In the genomic region with DNA sequence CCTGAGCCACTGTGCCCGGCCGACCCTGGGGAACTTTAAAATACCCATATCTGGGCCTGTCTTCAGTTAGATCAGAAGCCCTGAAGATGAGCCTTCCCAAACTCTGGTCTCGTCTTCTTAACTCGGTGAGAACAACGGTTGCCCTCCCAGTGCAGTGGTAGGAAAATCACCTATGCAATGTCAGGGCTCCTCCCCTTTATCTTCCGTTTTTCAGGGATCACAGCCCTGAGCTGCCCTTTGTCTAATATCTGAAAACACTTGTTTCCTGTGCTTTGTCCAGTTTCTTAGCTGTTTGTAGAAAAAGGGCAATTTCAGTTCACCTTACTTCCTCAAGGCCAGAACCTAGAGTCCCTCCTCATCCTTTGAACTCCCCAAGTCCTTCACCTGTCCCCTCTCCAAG, we compare ENCODE assay signal across 15 cellular contexts. TPM values are rescaled to one million over a fixed set of nuclear protein-coding genes. Genes with fewer than 3 reads are reported as not detected.
DNase-seq lines count a peak whose midpoint lies in the region; ATAC-seq, FAIRE-seq and TF ChIP-seq lines count a peak whose summit lies in the region.
"Had no signal": no experiment of that assay in that cellular context is flagged by ENCODE, and none has a peak within 500 bp of the region (broad histone marks: within the 10 kb centered on the region; RNA-seq: fewer than 3 reads in every experiment).

No MANE protein-coding gene starts in this region.

- no peak overlapping the region for H3K27ac ChIP-seq in HepG2 (ENCODE audit: extremely low read length, insufficient read depth, low read length)
- no peak overlapping the region for H3K27ac ChIP-seq in right lobe of liver
- H3K27ac ChIP-seq in Peyer's patch, result peak overlapping the region; percentile 48 to 83 (median 75)
- H3K27ac ChIP-seq: PC-9 had no signal

- peak overlapping the region; percentile 71 for H3K4me3 Mint-ChIP-seq in dendritic cell treated with granulocyte-macrophage colony-stimulating factor and Interleukin-4, amounts not matched to agents 40 ng/mL and 50 ng/mL, for 4 days
- H3K4me3 Mint-ChIP-seq in stimulated activated naive CD8-positive, alpha-beta T cell treated with anti-CD3 and anti-CD28 coated beads, Interleukin-15, amount 100 ng/mL, for 72 hours, result peak overlapping the region; percentile 80 to 85
- H3K4me3 Mint-ChIP-seq: H9 had no signal

- FAIRE-seq in HepG2 (lab: Jason Lieb, UNC), result no peak
- FAIRE-seq: HTR-8/SVneo had no signal

- TF ChIP-seq EP300 in HepG2 (IDR thresholded peaks at IDR 0.05; ENCODE audit: low read depth in 2 of 2, low read length in 2 of 2), result no peak
- no peak for TF ChIP-seq EP300 in HepG2 (CRISPR knock-in tag; IDR thresholded peaks at IDR 0.05; ENCODE audit: borderline replicate concordance)

- in situ Hi-C loops in HepG2 (cut with HindIII; ENCODE audit: extremely low pct_ligation_motif_present, low pct_unique_long_range_greater_than_20kb), result no loop called here

- no peaks in the 10 kb centered on the region for H3K9me3 Mint-ChIP-seq in dendritic cell treated with granulocyte-macrophage colony-stimulating factor and Interleukin-4, amounts not matched to agents 40 ng/mL and 50 ng/mL, for 4 days
- H3K9me3 Mint-ChIP-seq in stimulated activated naive CD8-positive, alpha-beta T cell treated with anti-CD3 and anti-CD28 coated beads, Interleukin-15, amount 100 ng/mL, for 72 hours, result no peaks in the 10 kb centered on the region
- H3K9me3 Mint-ChIP-seq: H9 had no signal

- TF ChIP-seq RAD21 in HepG2 (CRISPR knock-in tag; IDR thresholded peaks at IDR 0.05), result no peak

- peaks cover 27% of the 10 kb centered on the region for H3K36me3 Mint-ChIP-seq in dendritic cell treated with granulocyte-macrophage colony-stimulating factor and Interleukin-4, amounts not matched to agents 40 ng/mL and 50 ng/mL, for 4 days (ENCODE audit: low read depth)

- H3K4me1 ChIP-seq in HepG2 (ENCODE audit: insufficient read depth, low read length) (peaks cover 43% of the 10 kb centered on the region), right lobe of liver (no peaks in the 10 kb centered on the region), Peyer's patch (peaks cover 0 to 8% (median 3%) of the 10 kb centered on the region in 4 donors)

- TF ChIP-seq CTCF in HepG2 (CRISPR knock-in tag; IDR thresholded peaks at IDR 0.05) (no peak), right lobe of liver (IDR thresholded peaks at IDR 0.05) (no peak), Peyer's patch (IDR thresholded peaks at IDR 0.05) (no peak)

- H3K36me3 ChIP-seq in HepG2 (replicated peaks in 1 of 2; ENCODE audit: control insufficient read depth in 1 of 2, insufficient read depth in 2 of 2, low read length in 2 of 2) (no peaks in the 10 kb centered on the region), right lobe of liver (no peaks in the 10 kb centered on the region), Peyer's patch (no peaks in the 10 kb centered on the region)

- H3K79me2 ChIP-seq in HepG2 (ENCODE audit: insufficient read depth, low read length), result no peaks in the 10 kb centered on the region

- POLR2A ChIA-PET in HepG2 (lab: Yijun Ruan, JAX), result interaction anchor here (0.7 kb wide), 1 partner anchor 10 kb away, joined by 3 read pairs; a partner anchor contains a TSS

- peak overlapping the region; percentile 64 to 75 (median 69) for H3K4me3 ChIP-seq in HepG2 (replicated peaks in 1 of 3; ENCODE audit: insufficient read depth in 1 of 3, low read depth in 2 of 3, low read length in 3 of 3)
- H3K4me3 ChIP-seq in right lobe of liver, result no peak overlapping the region
- peak overlapping the region in 1 of 4 donors; percentile 29 for H3K4me3 ChIP-seq in Peyer's patch
- H3K4me3 ChIP-seq: PC-9 had no signal

- peak overlapping the region; percentile 68 for H3K9ac ChIP-seq in HepG2 (ENCODE audit: insufficient read depth, low read depth, low read length)

- BruUV-seq in HepG2 (replicated peaks; lab: Mats Ljungman, UMichigan), result no TSS peak

- WGBS in HepG2 (ENCODE audit: low lambda C conversion rate), result 14% methylated on average over 6 of the region's 6 CpGs
- 69% methylated on average over 6 of the region's 6 CpGs for WGBS in right lobe of liver (ENCODE audit: insufficient coverage, low coverage, low lambda C conversion rate, missing lambda C conversion rate)

- H2AFZ ChIP-seq in HepG2 (ENCODE audit: low read length), result peak overlapping the region; percentile 87
- H2AFZ ChIP-seq: PC-9 had no signal

- peaks cover 64% of the 10 kb centered on the region for H3K4me1 Mint-ChIP-seq in dendritic cell treated with granulocyte-macrophage colony-stimulating factor and Interleukin-4, amounts not matched to agents 40 ng/mL and 50 ng/mL, for 4 days (ENCODE audit: low read depth)
- H3K4me1 Mint-ChIP-seq in stimulated activated naive CD8-positive, alpha-beta T cell treated with anti-CD3 and anti-CD28 coated beads, Interleukin-15, amount 100 ng/mL, for 72 hours, result peaks cover 57% of the 10 kb centered on the region

- peak overlapping the region; percentile 97 for H3K4me2 ChIP-seq in HepG2 (ENCODE audit: low read depth, low read length)
- H3K4me2 ChIP-seq: PC-9 had no signal

- no peaks in the 10 kb centered on the region for H3K27me3 Mint-ChIP-seq in dendritic cell treated with granulocyte-macrophage colony-stimulating factor and Interleukin-4, amounts not matched to agents 40 ng/mL and 50 ng/mL, for 4 days
- H3K27me3 Mint-ChIP-seq in stimulated activated naive CD8-positive, alpha-beta T cell treated with anti-CD3 and anti-CD28 coated beads, Interleukin-15, amount 100 ng/mL, for 72 hours, result no peaks in the 10 kb centered on the region

- H3K27me3 ChIP-seq in HepG2 (ENCODE audit: control insufficient read depth in 1 of 2, insufficient read depth in 2 of 2, low read length in 2 of 2), result peaks cover 0 to 3% of the 10 kb centered on the region in 2 experiments; a peak in 1 of 5 replicates
- H3K27me3 ChIP-seq in right lobe of liver, result no peaks in the 10 kb centered on the region
- no peaks in the 10 kb centered on the region for H3K27me3 ChIP-seq in Peyer's patch

- intact Hi-C loops in HepG2 (cut with micrococcal nuclease; ENCODE audit: unreplicated experiment) (no loop called here), right lobe of liver (cut with DNase I) (no loop called here)
- intact Hi-C loops in dendritic cell treated with granulocyte-macrophage colony-stimulating factor and Interleukin-4, amounts not matched to agents 40 ng/mL and 50 ng/mL, for 4 days (cut with micrococcal nuclease), result no loop called here

- CTCF ChIA-PET in HepG2 (lab: Yijun Ruan, JAX; ENCODE audit: low intra/inter-chr PET ratio, low total read pairs), result no interaction called here

- no peaks in the 10 kb centered on the region for H3K9me3 ChIP-seq in HepG2 (ENCODE audit: low read length)
- no peaks in the 10 kb centered on the region for H3K9me3 ChIP-seq in right lobe of liver
- H3K9me3 ChIP-seq in Peyer's patch, result no peaks in the 10 kb centered on the region

- ATAC-seq in HepG2 (peak; percentile 61), right lobe of liver (no peak), HG02973 (IDR thresholded peaks at IDR 0.05; ENCODE audit: unreplicated experiment) (no peak)
- peak; percentile 7 for ATAC-seq in stimulated activated naive CD8-positive, alpha-beta T cell treated with anti-CD3 and anti-CD28 coated beads, Interleukin-15, amount 100 ng/mL, for 72 hours

- H4K20me1 ChIP-seq in HepG2 (ENCODE audit: insufficient read depth, low read length), result no peaks in the 10 kb centered on the region

- DNase-seq in HepG2 (ENCODE audit: low spot score) (no peak), right lobe of liver (no peak), Peyer's patch (no peak)
- DNase-seq in stimulated activated naive CD8-positive, alpha-beta T cell treated with anti-CD3 and anti-CD28 coated beads, Interleukin-15, amount 100 ng/mL, for 72 hours, result no peak
- no peak for DNase-seq in activated CD8-positive, alpha-beta memory T cell treated with anti-CD3 and anti-CD28 coated beads, Interleukin-2, amount 50 U/mL, for 48 hours
- DNase-seq in stimulated activated CD4-positive, alpha-beta T cell treated with anti-CD3 and anti-CD28 coated beads, Interleukin-2, amount 100 ng/mL, for 24 hours, result no peak
- DNase-seq: H9, islet precursor cell, NCI-H1092 treated with DMSO at 0.1 percent for 48 hours, NCI-H345, PC-9 had no signal

- no peak for TF ChIP-seq POLR2A in HepG2 (IDR thresholded peaks at IDR 0.05; ENCODE audit: insufficient read depth in 1 of 2, low read depth in 2 of 2, low read length in 2 of 2)
- TF ChIP-seq POLR2A in right lobe of liver (IDR thresholded peaks at IDR 0.05), result no peak
- TF ChIP-seq POLR2A in Peyer's patch (IDR thresholded peaks at IDR 0.05), result no peak

- peak overlapping the region; percentile 93 for H3K27ac Mint-ChIP-seq in dendritic cell treated with granulocyte-macrophage colony-stimulating factor and Interleukin-4, amounts not matched to agents 40 ng/mL and 50 ng/mL, for 4 days
- H3K27ac Mint-ChIP-seq in stimulated activated naive CD8-positive, alpha-beta T cell treated with anti-CD3 and anti-CD28 coated beads, Interleukin-15, amount 100 ng/mL, for 72 hours, result peak overlapping the region; percentile 91 to 97

RNA-seq across cellular contexts. Expression of a gene that starts 9.4 kb away (rescaled TPM):
- 31.5 and 52.3 TPM in 2 replicates for total RNA-seq in HepG2 (2016; rRNA removed; fragmentation: Illumina TruSeq; extraction: Trizol)
- 32.1 and 35.5 TPM in 2 replicates for total RNA-seq in HepG2 (2016; cell fraction: cytosol; rRNA removed; fragmentation: Illumina TruSeq; extraction: Trizol; ENCODE audit: low read depth)
- total RNA-seq in HepG2 (2016; cell fraction: insoluble cytoplasmic fraction; rRNA removed; fragmentation: Illumina TruSeq; extraction: Trizol), result 29.7 and 54.9 TPM in 2 replicates
- 34.4 and 36.2 TPM in 2 replicates for total RNA-seq in HepG2 (2016; cell fraction: membrane; rRNA removed; fragmentation: Illumina TruSeq; extraction: Trizol)
- 27.2 and 28.4 TPM in 2 replicates for total RNA-seq in HepG2 (2016; cell fraction: nucleus; rRNA removed; fragmentation: Illumina TruSeq; extraction: Trizol)
- 44.6 and 46.8 TPM in 2 replicates for polyA plus RNA-seq in HepG2 (2011; rRNA removed)
- 49.1 and 57.2 TPM in 2 replicates for polyA plus RNA-seq in HepG2 (2011; cell fraction: cytosol; rRNA removed)
- 60.0 and 61.5 TPM in 2 replicates for polyA plus RNA-seq in HepG2 (2011; cell fraction: nucleus; rRNA removed)
- 65.4 and 72.6 TPM in 2 replicates for polyA plus RNA-seq in HepG2 (2012)
- 41.4 and 45.7 TPM in 2 replicates for polyA plus RNA-seq in HepG2 (2016; cell fraction: cytosol; fragmentation: Illumina TruSeq; extraction: Trizol; ENCODE audit: low read depth)
- polyA plus RNA-seq in HepG2 (2016; cell fraction: insoluble cytoplasmic fraction; fragmentation: Illumina TruSeq; extraction: Trizol; ENCODE audit: low read depth), result 38.9 and 53.1 TPM in 2 replicates
- 47.1 TPM in 2 replicates for polyA plus RNA-seq in HepG2 (2016; cell fraction: membrane; fragmentation: Illumina TruSeq; extraction: Trizol; ENCODE audit: low read depth)
- polyA plus RNA-seq in HepG2 (2016; cell fraction: nucleus; fragmentation: Illumina TruSeq; extraction: Trizol; ENCODE audit: insufficient read depth, low read depth), result 78.1 and 86.0 TPM in 2 replicates
- polyA minus RNA-seq in HepG2 (2011; rRNA and poly(A)+ RNA removed; ENCODE audit: low replicate concordance), result 10.1 and 14.3 TPM in 2 replicates
- 12.9 and 15.7 TPM in 2 replicates for polyA minus RNA-seq in HepG2 (2011; cell fraction: cytosol; rRNA and poly(A)+ RNA removed)
- 3.5 and 6.6 TPM in 2 replicates for polyA minus RNA-seq in HepG2 (2011; cell fraction: nucleus; rRNA and poly(A)+ RNA removed)
- 10 to 100 TPM; 21.8 to 50.8 (median 32.6) TPM for total RNA-seq in right lobe of liver
- 100 to 1,000 TPM in 1 of 4 donors, 10 to 100 TPM in 3; 32.6 to 112 (median 57.5) TPM for total RNA-seq in Peyer's patch

RNA-seq across cellular contexts. Expression of a gene that starts 9.8 kb away (rescaled TPM):
- total RNA-seq in HepG2 (2016; rRNA removed; fragmentation: Illumina TruSeq; extraction: Trizol), result 8.4 and 10.0 TPM in 2 replicates
- total RNA-seq in HepG2 (2016; cell fraction: cytosol; rRNA removed; fragmentation: Illumina TruSeq; extraction: Trizol; ENCODE audit: low read depth), result 3.6 and 3.9 TPM in 2 replicates
- total RNA-seq in HepG2 (2016; cell fraction: insoluble cytoplasmic fraction; rRNA removed; fragmentation: Illumina TruSeq; extraction: Trizol), result 7.4 and 8.6 TPM in 2 replicates
- 8.6 and 9.6 TPM in 2 replicates for total RNA-seq in HepG2 (2016; cell fraction: membrane; rRNA removed; fragmentation: Illumina TruSeq; extraction: Trizol)
- 7.0 and 7.1 TPM in 2 replicates for total RNA-seq in HepG2 (2016; cell fraction: nucleus; rRNA removed; fragmentation: Illumina TruSeq; extraction: Trizol)
- polyA plus RNA-seq in HepG2 (2011; rRNA removed), result 28.3 and 37.2 TPM in 2 replicates
- polyA plus RNA-seq in HepG2 (2011; cell fraction: cytosol; rRNA removed), result 23.1 and 32.1 TPM in 2 replicates
- polyA plus RNA-seq in HepG2 (2011; cell fraction: nucleus; rRNA removed), result 31.1 and 33.6 TPM in 2 replicates
- polyA plus RNA-seq in HepG2 (2012), result 19.7 and 19.8 TPM in 2 replicates
- polyA plus RNA-seq in HepG2 (2016; cell fraction: cytosol; fragmentation: Illumina TruSeq; extraction: Trizol; ENCODE audit: low read depth), result 6.4 and 6.8 TPM in 2 replicates
- 21.1 and 22.6 TPM in 2 replicates for polyA plus RNA-seq in HepG2 (2016; cell fraction: insoluble cytoplasmic fraction; fragmentation: Illumina TruSeq; extraction: Trizol; ENCODE audit: low read depth)
- polyA plus RNA-seq in HepG2 (2016; cell fraction: membrane; fragmentation: Illumina TruSeq; extraction: Trizol; ENCODE audit: low read depth), result 11.3 and 12.7 TPM in 2 replicates
- 15.2 and 18.0 TPM in 2 replicates for polyA plus RNA-seq in HepG2 (2016; cell fraction: nucleus; fragmentation: Illumina TruSeq; extraction: Trizol; ENCODE audit: insufficient read depth, low read depth)
- polyA minus RNA-seq in HepG2 (2011; rRNA and poly(A)+ RNA removed; ENCODE audit: low replicate concordance), result 31.8 and 49.3 TPM in 2 replicates
- 21.2 and 24.3 TPM in 2 replicates for polyA minus RNA-seq in HepG2 (2011; cell fraction: cytosol; rRNA and poly(A)+ RNA removed)
- polyA minus RNA-seq in HepG2 (2011; cell fraction: nucleus; rRNA and poly(A)+ RNA removed), result 14.2 and 14.8 TPM in 2 replicates
- 10 to 100 TPM in 4 of 6 experiments, 1 to 10 TPM in 2; 6.5 to 14.0 (median 12.4) TPM for total RNA-seq in right lobe of liver
- total RNA-seq in Peyer's patch, result 10 to 100 TPM in 2 of 4 donors, 1 to 10 TPM in 2; 8.3 to 20.6 (median 12.1) TPM

RNA-seq across cellular contexts. Expression of a gene that starts 16.6 kb away (rescaled TPM):
- total RNA-seq in HepG2 (2016; rRNA removed; fragmentation: Illumina TruSeq; extraction: Trizol) (not detected in 2 replicates), right lobe of liver (not detected), Peyer's patch (not detected)
- not detected in 2 replicates for total RNA-seq in HepG2 (2016; cell fraction: cytosol; rRNA removed; fragmentation: Illumina TruSeq; extraction: Trizol; ENCODE audit: low read depth)
- 0.12 TPM in 1 of 2 replicates, not detected in the other for total RNA-seq in HepG2 (2016; cell fraction: insoluble cytoplasmic fraction; rRNA removed; fragmentation: Illumina TruSeq; extraction: Trizol)
- not detected in 2 replicates for total RNA-seq in HepG2 (2016; cell fraction: membrane; rRNA removed; fragmentation: Illumina TruSeq; extraction: Trizol)
- not detected in 2 replicates for total RNA-seq in HepG2 (2016; cell fraction: nucleus; rRNA removed; fragmentation: Illumina TruSeq; extraction: Trizol)
- 0.07 TPM in 1 of 2 replicates, not detected in the other for polyA plus RNA-seq in HepG2 (2011; rRNA removed)
- polyA plus RNA-seq in HepG2 (2011; cell fraction: cytosol; rRNA removed), result 0.05 and 0.12 TPM in 2 replicates
- polyA plus RNA-seq in HepG2 (2011; cell fraction: nucleus; rRNA removed), result 0.21 and 0.23 TPM in 2 replicates
- 0.07 and 0.12 TPM in 2 replicates for polyA plus RNA-seq in HepG2 (2012)
- polyA plus RNA-seq in HepG2 (2016; cell fraction: cytosol; fragmentation: Illumina TruSeq; extraction: Trizol; ENCODE audit: low read depth), result 0.24 TPM in 1 of 2 replicates, not detected in the other
- not detected in 2 replicates for polyA plus RNA-seq in HepG2 (2016; cell fraction: insoluble cytoplasmic fraction; fragmentation: Illumina TruSeq; extraction: Trizol; ENCODE audit: low read depth)
- polyA plus RNA-seq in HepG2 (2016; cell fraction: membrane; fragmentation: Illumina TruSeq; extraction: Trizol; ENCODE audit: low read depth), result not detected in 2 replicates
- not detected in 2 replicates for polyA plus RNA-seq in HepG2 (2016; cell fraction: nucleus; fragmentation: Illumina TruSeq; extraction: Trizol; ENCODE audit: insufficient read depth, low read depth)
- 0.12 TPM in 1 of 2 replicates, not detected in the other for polyA minus RNA-seq in HepG2 (2011; rRNA and poly(A)+ RNA removed; ENCODE audit: low replicate concordance)
- not detected in 2 replicates for polyA minus RNA-seq in HepG2 (2011; cell fraction: cytosol; rRNA and poly(A)+ RNA removed)
- polyA minus RNA-seq in HepG2 (2011; cell fraction: nucleus; rRNA and poly(A)+ RNA removed), result 0.37 TPM in 1 of 2 replicates, not detected in the other
- total RNA-seq: PC-9, pulmonary artery endothelial cell had no signal

RNA-seq across cellular contexts. Expression of a gene that starts 28.5 kb away (rescaled TPM):
- total RNA-seq in HepG2 (2016; rRNA removed; fragmentation: Illumina TruSeq; extraction: Trizol), result 3.1 and 4.0 TPM in 2 replicates
- total RNA-seq in HepG2 (2016; cell fraction: cytosol; rRNA removed; fragmentation: Illumina TruSeq; extraction: Trizol; ENCODE audit: low read depth), result 1.9 and 2.0 TPM in 2 replicates
- 3.1 and 3.9 TPM in 2 replicates for total RNA-seq in HepG2 (2016; cell fraction: insoluble cytoplasmic fraction; rRNA removed; fragmentation: Illumina TruSeq; extraction: Trizol)
- total RNA-seq in HepG2 (2016; cell fraction: membrane; rRNA removed; fragmentation: Illumina TruSeq; extraction: Trizol), result 3.6 and 3.8 TPM in 2 replicates
- 2.9 and 3.0 TPM in 2 replicates for total RNA-seq in HepG2 (2016; cell fraction: nucleus; rRNA removed; fragmentation: Illumina TruSeq; extraction: Trizol)
- 2.8 and 4.1 TPM in 2 replicates for polyA plus RNA-seq in HepG2 (2011; rRNA removed)
- 1.2 and 1.3 TPM in 2 replicates for polyA plus RNA-seq in HepG2 (2011; cell fraction: cytosol; rRNA removed)
- 5.4 and 6.6 TPM in 2 replicates for polyA plus RNA-seq in HepG2 (2011; cell fraction: nucleus; rRNA removed)
- 3.6 and 8.7 TPM in 2 replicates for polyA plus RNA-seq in HepG2 (2012)
- 3.2 and 3.7 TPM in 2 replicates for polyA plus RNA-seq in HepG2 (2016; cell fraction: cytosol; fragmentation: Illumina TruSeq; extraction: Trizol; ENCODE audit: low read depth)
- 10.6 and 14.5 TPM in 2 replicates for polyA plus RNA-seq in HepG2 (2016; cell fraction: insoluble cytoplasmic fraction; fragmentation: Illumina TruSeq; extraction: Trizol; ENCODE audit: low read depth)
- 7.3 and 8.5 TPM in 2 replicates for polyA plus RNA-seq in HepG2 (2016; cell fraction: membrane; fragmentation: Illumina TruSeq; extraction: Trizol; ENCODE audit: low read depth)
- polyA plus RNA-seq in HepG2 (2016; cell fraction: nucleus; fragmentation: Illumina TruSeq; extraction: Trizol; ENCODE audit: insufficient read depth, low read depth), result 9.9 and 15.5 TPM in 2 replicates
- polyA minus RNA-seq in HepG2 (2011; rRNA and poly(A)+ RNA removed; ENCODE audit: low replicate concordance), result 3.5 and 6.1 TPM in 2 replicates
- 1.2 and 1.6 TPM in 2 replicates for polyA minus RNA-seq in HepG2 (2011; cell fraction: cytosol; rRNA and poly(A)+ RNA removed)
- 3.0 and 3.9 TPM in 2 replicates for polyA minus RNA-seq in HepG2 (2011; cell fraction: nucleus; rRNA and poly(A)+ RNA removed)
- total RNA-seq in right lobe of liver, result 1 to 10 TPM in 1 of 6 experiments, under 1 TPM in 3, not detected in 2; 0.35 to 1.2 (median 0.89) TPM
- total RNA-seq in Peyer's patch, result 1 to 10 TPM in 3 of 4 donors, not detected in 1; 1.5 to 7.4 (median 1.7) TPM

RNA-seq across cellular contexts. Expression of a gene that starts 32.9 kb away (rescaled TPM):
- total RNA-seq in HepG2 (2016; rRNA removed; fragmentation: Illumina TruSeq; extraction: Trizol) (18.1 and 22.5 TPM in 2 replicates), right lobe of liver (10 to 100 TPM; 14.3 to 34.1 (median 20.6) TPM), Peyer's patch (10 to 100 TPM; 14.4 to 61.9 (median 26.4) TPM)
- total RNA-seq in HepG2 (2016; cell fraction: cytosol; rRNA removed; fragmentation: Illumina TruSeq; extraction: Trizol; ENCODE audit: low read depth), result 9.9 and 12.6 TPM in 2 replicates
- total RNA-seq in HepG2 (2016; cell fraction: insoluble cytoplasmic fraction; rRNA removed; fragmentation: Illumina TruSeq; extraction: Trizol), result 12.3 and 22.5 TPM in 2 replicates
- 9.7 and 12.2 TPM in 2 replicates for total RNA-seq in HepG2 (2016; cell fraction: membrane; rRNA removed; fragmentation: Illumina TruSeq; extraction: Trizol)
- 15.9 and 17.5 TPM in 2 replicates for total RNA-seq in HepG2 (2016; cell fraction: nucleus; rRNA removed; fragmentation: Illumina TruSeq; extraction: Trizol)
- 11.3 and 13.1 TPM in 2 replicates for polyA plus RNA-seq in HepG2 (2011; rRNA removed)
- 7.2 and 7.5 TPM in 2 replicates for polyA plus RNA-seq in HepG2 (2011; cell fraction: cytosol; rRNA removed)
- 32.9 and 42.8 TPM in 2 replicates for polyA plus RNA-seq in HepG2 (2011; cell fraction: nucleus; rRNA removed)
- 17.3 and 24.6 TPM in 2 replicates for polyA plus RNA-seq in HepG2 (2012)
- 8.9 and 10.6 TPM in 2 replicates for polyA plus RNA-seq in HepG2 (2016; cell fraction: cytosol; fragmentation: Illumina TruSeq; extraction: Trizol; ENCODE audit: low read depth)
- 26.7 and 35.4 TPM in 2 replicates for polyA plus RNA-seq in HepG2 (2016; cell fraction: insoluble cytoplasmic fraction; fragmentation: Illumina TruSeq; extraction: Trizol; ENCODE audit: low read depth)
- 9.0 and 11.4 TPM in 2 replicates for polyA plus RNA-seq in HepG2 (2016; cell fraction: membrane; fragmentation: Illumina TruSeq; extraction: Trizol; ENCODE audit: low read depth)
- 48.2 and 61.5 TPM in 2 replicates for polyA plus RNA-seq in HepG2 (2016; cell fraction: nucleus; fragmentation: Illumina TruSeq; extraction: Trizol; ENCODE audit: insufficient read depth, low read depth)
- 11.0 and 12.8 TPM in 2 replicates for polyA minus RNA-seq in HepG2 (2011; rRNA and poly(A)+ RNA removed; ENCODE audit: low replicate concordance)
- 8.1 and 11.4 TPM in 2 replicates for polyA minus RNA-seq in HepG2 (2011; cell fraction: cytosol; rRNA and poly(A)+ RNA removed)
- polyA minus RNA-seq in HepG2 (2011; cell fraction: nucleus; rRNA and poly(A)+ RNA removed), result 9.7 and 11.7 TPM in 2 replicates

Comparison
In these comparisons a context has a peak if more than half of its experiments do, and no peak if none do; other contexts are left out.
1. ATAC-seq: peak in HepG2 (single experiment) and stimulated activated naive CD8-positive, alpha-beta T cell treated with anti-CD3 and anti-CD28 coated beads, Interleukin-15, amount 100 ng/mL, for 72 hours (single experiment); none in right lobe of liver (0 of 4) and HG02973 (single experiment).
2. H3K4me3 ChIP-seq: peak in HepG2 (3 of 3); none in right lobe of liver (0 of 3).
3. H3K27ac ChIP-seq: peak in Peyer's patch (4 of 4); none in HepG2 (single experiment) and right lobe of liver (0 of 3).